ENCODE assay signal across 8 cellular contexts in the genomic region with DNA sequence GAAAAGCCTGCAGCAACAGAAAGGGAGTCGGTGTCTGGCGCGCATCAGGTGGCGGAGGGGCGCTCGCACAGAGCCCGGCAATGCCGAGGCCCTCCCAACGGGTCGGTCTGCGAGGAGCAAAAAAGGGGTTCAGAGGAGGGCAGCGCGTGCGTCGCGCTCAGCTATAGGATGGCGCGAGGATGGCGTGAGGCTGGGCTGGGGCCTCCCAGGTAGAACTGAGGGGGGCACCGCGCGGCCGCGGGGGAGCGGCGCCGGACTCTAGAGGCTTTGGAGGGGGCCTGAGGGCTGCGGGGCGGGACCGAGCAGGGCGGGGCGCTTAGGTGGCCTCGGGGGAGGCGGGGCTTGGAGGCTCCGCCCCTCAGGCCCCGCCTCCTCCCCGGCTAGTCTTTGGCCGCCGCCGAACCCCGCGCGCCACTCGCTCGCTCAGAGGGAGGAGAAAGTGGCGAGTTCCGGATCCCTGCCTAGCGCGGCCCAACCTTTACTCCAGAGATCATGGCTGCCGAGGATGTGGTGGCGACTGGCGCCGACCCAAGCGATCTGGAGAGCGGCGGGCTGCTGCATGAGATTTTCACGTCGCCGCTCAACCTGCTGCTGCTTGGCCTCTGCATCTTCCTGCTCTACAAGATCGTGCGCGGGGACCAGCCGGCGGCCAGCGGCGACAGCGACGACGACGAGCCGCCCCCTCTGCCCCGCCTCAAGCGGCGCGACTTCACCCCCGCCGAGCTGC. TPM values are rescaled to one million over a fixed set of nuclear protein-coding genes. Genes with fewer than 3 reads are reported as not detected.
DNase-seq lines count a peak whose midpoint lies in the region; ATAC-seq, FAIRE-seq and TF ChIP-seq lines count a peak whose summit lies in the region.

A gene (plus strand): TSS at position 414 of the 727 bp plus-strand sequence. CDS start 79 bp downstream, at position 493.

- peaks cover 6% of the 10 kb centered on the region for H3K27me3 Mint-ChIP-seq in T-helper 17 cell

- peaks cover 14% of the 10 kb centered on the region for H3K4me1 Mint-ChIP-seq in T-helper 17 cell

- ATAC-seq in HG02610 (IDR thresholded peaks at IDR 0.05; ENCODE audit: unreplicated experiment): peak; percentile 94
- ATAC-seq in T-helper 17 cell: peak; percentile 95

- TF ChIP-seq CTCF in GM12875 (IDR thresholded peaks at IDR 0.05; ENCODE audit: borderline replicate concordance, insufficient read depth, low read depth, low read length): no peak
- TF ChIP-seq CTCF in right atrium auricular region (IDR thresholded peaks at IDR 0.05): no peak

- H3K27ac ChIP-seq in right atrium auricular region: peak within 1 kb of the TSS; percentile 77 to 83

- H3K4me3 ChIP-seq in GM12875 (ENCODE audit: low read depth, low read length) (peak within 1 kb of the TSS; percentile 78), right atrium auricular region (peak within 1 kb of the TSS; percentile 61 to 67)

- H3K36me3 ChIP-seq in right atrium auricular region: no peaks in the 10 kb centered on the region

- H3K27me3 ChIP-seq in right atrium auricular region: no peaks in the 10 kb centered on the region

- no peaks in the 10 kb centered on the region for H3K4me1 ChIP-seq in right atrium auricular region

- H3K4me3 Mint-ChIP-seq in T-helper 17 cell: peak within 1 kb of the TSS; percentile 92

- DNase-seq in NCI-H1092 treated with DMSO at 0.1 percent for 48 hours (lab: John Stamatoyannopoulos, UW): peak; percentile 82
- peak; percentile 70 to 77 (median 73) for DNase-seq in T-helper 17 cell
- peak; percentile 3 to 85 (median 58) for DNase-seq in amygdala (lab: John Stamatoyannopoulos, UW)
- peak; percentile 83 for DNase-seq in right atrium auricular region (ENCODE audit: low spot score)
- DNase-seq in pulmonary artery endothelial cell (ENCODE audit: low read depth, low spot score): peak; percentile 22
- peak; percentile 71 for DNase-seq in urothelium cell line (ENCODE audit: low spot score)

- H3K9me3 ChIP-seq in T-helper 17 cell (ENCODE audit: control insufficient read depth, low read length, poor library complexity, severe bottlenecking): no peaks in the 10 kb centered on the region
- no peaks in the 10 kb centered on the region for H3K9me3 ChIP-seq in right atrium auricular region

- H3K27ac Mint-ChIP-seq in T-helper 17 cell: peak within 1 kb of the TSS; percentile 57

- no peaks in the 10 kb centered on the region for H3K36me3 Mint-ChIP-seq in T-helper 17 cell (ENCODE audit: low read depth)

- FAIRE-seq in urothelium cell line (lab: Jason Lieb, UNC): no peak

RNA-seq across cellular contexts. Expression of the gene that starts here (rescaled TPM):
- total RNA-seq in T-helper 17 cell (10 to 100 TPM; 10.6 to 67.5 TPM), right atrium auricular region (10 to 100 TPM; 26.8 to 42.7 TPM), pulmonary artery endothelial cell (91.3 and 127 TPM in 2 replicates)

Comparison
In these comparisons a context has a peak if more than half of its experiments do, and no peak if none do; other contexts are left out.
1. Peak in every context shown above with its lines: DNase-seq, ATAC-seq, H3K4me3 ChIP-seq and H3K27ac ChIP-seq.
2. DNase-seq: peak in every context shown above with its lines; median percentile 83 in right atrium auricular region; 82 in NCI-H1092 treated with DMSO at 0.1 percent for 48 hours; 73 in T-helper 17 cell; 71 in urothelium cell line; 58 in amygdala; 22 in pulmonary artery endothelial cell.